8 cellular contexts compared by ENCODE assay signal in genomic region chr1:18170444-18170843, GRCh38.
"Had no signal": no experiment of that assay in that cellular context is flagged by ENCODE, and none has a peak within 500 bp of the region (broad histone marks: within the 10 kb centered on the region; RNA-seq: fewer than 3 reads in every experiment).

No MANE protein-coding gene starts in this region.

- FAIRE-seq: HTR-8/SVneo had no signal

- H3K9me3 Mint-ChIP-seq: GM23338 had no signal

- H3K4me2 ChIP-seq: GM23338, KMS-11 had no signal

- H3K4me3 Mint-ChIP-seq: GM23338 had no signal

- ATAC-seq: GM23338, HCT116 had no signal

- H3K9ac ChIP-seq: KMS-11 had no signal

- DNase-seq: H7, IMR-90, KBM-7 had no signal

- H3K4me3 ChIP-seq: GM23338, HAP-1 had no signal

- H2AFZ ChIP-seq: GM23338 had no signal

- H3K4me1 ChIP-seq: HAP-1 had no signal

- H3K36me3 ChIP-seq: HAP-1 had no signal

- H3K27ac Mint-ChIP-seq: GM23338 had no signal

- H3K27ac ChIP-seq: KMS-11 had no signal

- H3K9me3 ChIP-seq: HAP-1 had no signal
